ENCODE assay signal across 16 cellular contexts in genomic region chr10:51405580-51406367, GRCh38.
DNase-seq lines count a peak whose midpoint lies in the region; ATAC-seq and TF ChIP-seq lines count a peak whose summit lies in the region.
"Had no signal": no experiment of that assay in that cellular context is flagged by ENCODE, and none has a peak within 500 bp of the region (broad histone marks: within the 10 kb centered on the region; RNA-seq: fewer than 3 reads in every experiment).

No MANE protein-coding gene starts in this region.

- TF ChIP-seq CTCF in esophagus squamous epithelium (IDR thresholded peaks at IDR 0.05) (no peak), uterus (IDR thresholded peaks at IDR 0.05) (no peak)

- 55 to 64% methylated on average over 11 of the region's 11 CpGs for WGBS in esophagus squamous epithelium, 2 donors

- ATAC-seq in HG03565 (IDR thresholded peaks at IDR 0.05; ENCODE audit: unreplicated experiment) (no peak), HG03108 (IDR thresholded peaks at IDR 0.05; ENCODE audit: unreplicated experiment) (no peak), GM21529 (IDR thresholded peaks at IDR 0.05; ENCODE audit: unreplicated experiment) (no peak)
- ATAC-seq: natural killer cell, T-cell had no signal

- DNase-seq in NCI-H2227 treated with DMSO at 0.1 percent for 48 hours (lab: John Stamatoyannopoulos, UW) (peak; percentile 4), NCI-H2227 (lab: John Stamatoyannopoulos, UW; ENCODE audit: unreplicated experiment) (no peak), esophagus squamous epithelium (lab: John Stamatoyannopoulos, UW) (no peak), lung microvascular endothelial cell (ENCODE audit: low read depth in 2 of 2) (peak; percentile 41 to 88), uterus (peak in 1 of 2 donors; percentile 45)
- DNase-seq: activated CD4-positive, alpha-beta T cell treated with anti-CD3 and anti-CD28 coated beads, Interleukin-2, amount 10 ng/mL, durations not matched to agents 24 days and 14 days; Caco-2; natural killer cell; NCI-H2029 treated with DMSO at 0.1 percent for 48 hours; T-cell had no signal

- no peaks in the 10 kb centered on the region for H3K27me3 ChIP-seq in esophagus squamous epithelium
- H3K27me3 ChIP-seq in uterus = no peaks in the 10 kb centered on the region
- H3K27me3 ChIP-seq: cardiac muscle cell, tibial nerve had no signal

- intact Hi-C loops in esophagus squamous epithelium (cut with DNase I) = no loop called here
- intact Hi-C loops in uterus (cut with DNase I; ENCODE audit: low total_unique reads) = no loop called here

- H3K36me3 ChIP-seq in esophagus squamous epithelium (no peaks in the 10 kb centered on the region), uterus (no peaks in the 10 kb centered on the region)
- H3K36me3 ChIP-seq: cardiac muscle cell, tibial nerve had no signal

- no peak overlapping the region for H3K4me3 ChIP-seq in esophagus squamous epithelium
- H3K4me3 ChIP-seq in uterus = no peak overlapping the region
- H3K4me3 ChIP-seq: cardiac muscle cell, tibial nerve had no signal

- H3K9me3 ChIP-seq in esophagus squamous epithelium = no peaks in the 10 kb centered on the region
- H3K9me3 ChIP-seq in uterus = no peaks in the 10 kb centered on the region
- H3K9me3 ChIP-seq: Caco-2, tibial nerve had no signal

- H3K4me1 ChIP-seq in esophagus squamous epithelium = peaks cover 0 to 6% (median 0%) of the 10 kb centered on the region in 3 donors
- no peaks in the 10 kb centered on the region for H3K4me1 ChIP-seq in uterus
- H3K4me1 ChIP-seq: Caco-2, tibial nerve had no signal

- peak overlapping the region in 3 of 4 donors; percentile 8 to 42 (median 30) for H3K27ac ChIP-seq in esophagus squamous epithelium
- peak overlapping the region; percentile 24 to 33 for H3K27ac ChIP-seq in uterus
- H3K27ac ChIP-seq: cardiac muscle cell, KMS-11 had no signal

- TF ChIP-seq POLR2A in esophagus squamous epithelium (IDR thresholded peaks at IDR 0.05) = no peak
- no peak for TF ChIP-seq POLR2A in uterus (IDR thresholded peaks at IDR 0.05)

Comparison
In these comparisons a context has a peak if more than half of its experiments do, and no peak if none do; other contexts are left out.
1. DNase-seq: peak in NCI-H2227 treated with DMSO at 0.1 percent for 48 hours (single experiment) and lung microvascular endothelial cell (2 of 2); none in NCI-H2227 (single experiment) and esophagus squamous epithelium (single experiment).